8 cellular contexts compared by ENCODE assay signal in the genomic region with DNA sequence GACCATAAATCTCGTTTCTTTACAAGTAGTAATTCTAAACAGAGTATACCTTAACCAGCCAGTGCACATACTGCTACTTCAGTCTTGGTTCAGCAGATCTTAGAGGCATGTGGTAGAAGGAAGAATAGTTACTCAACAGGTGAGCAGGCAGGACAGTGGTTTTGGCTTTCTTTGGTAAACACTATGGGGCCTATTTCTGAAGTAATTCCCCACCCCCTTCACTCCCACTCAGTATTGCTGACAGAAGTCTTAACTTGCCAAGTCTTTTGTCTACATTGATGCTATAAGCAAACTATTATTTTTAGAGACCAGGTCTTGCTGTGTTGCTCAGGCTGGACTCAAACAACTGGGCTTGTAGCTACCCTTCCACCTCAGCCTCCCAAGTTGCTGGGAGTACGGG.
DNase-seq lines count a peak whose midpoint lies in the region; ATAC-seq and TF ChIP-seq lines count a peak whose summit lies in the region.

No MANE protein-coding gene starts in this region.

- peak; percentile 43 for DNase-seq in stimulated activated CD4-positive, alpha-beta T cell treated with anti-CD3 and anti-CD28 coated beads, Interleukin-15, amount 100 ng/mL, for 24 hours
- DNase-seq in stimulated activated CD4-positive, alpha-beta T cell treated with anti-CD3 and anti-CD28 coated beads, Interleukin-2, amount 100 ng/mL, for 48 hours, result no peak
- DNase-seq in type B pancreatic cell (ENCODE audit: extremely low spot score, unreplicated experiment) (no peak), substantia nigra (lab: John Stamatoyannopoulos, UW) (no peak), KBM-7 (no peak)

- in situ Hi-C loops in KBM-7 (cut with MboI; ENCODE audit: low pct_unique_long_range_greater_than_20kb, low sequenced_read_pairs), result no loop called here

- no peaks in the 10 kb centered on the region for H3K36me3 Mint-ChIP-seq in activated T-helper 17 cell treated with anti-CD3 and anti-CD28 coated beads, Interleukin-2, amount 50 U/mL, for 72 hours (ENCODE audit: low read depth)
- no peaks in the 10 kb centered on the region for H3K36me3 Mint-ChIP-seq in type B pancreatic cell

- peak overlapping the region; percentile 64 for H3K4me3 Mint-ChIP-seq in activated T-helper 17 cell treated with anti-CD3 and anti-CD28 coated beads, Interleukin-2, amount 50 U/mL, for 72 hours
- H3K4me3 Mint-ChIP-seq in type B pancreatic cell, result no peak overlapping the region

- peak; percentile 82 for ATAC-seq in HG03095 (IDR thresholded peaks at IDR 0.05; ENCODE audit: unreplicated experiment)
- peak; percentile 84 for ATAC-seq in activated T-helper 17 cell treated with anti-CD3 and anti-CD28 coated beads, Interleukin-2, amount 50 U/mL, for 72 hours (replicated peaks)
- ATAC-seq in HG03139 (IDR thresholded peaks at IDR 0.05; ENCODE audit: unreplicated experiment), result no peak

- peak overlapping the region; percentile 45 for H3K27ac Mint-ChIP-seq in activated T-helper 17 cell treated with anti-CD3 and anti-CD28 coated beads, Interleukin-2, amount 50 U/mL, for 72 hours
- H3K27ac Mint-ChIP-seq in type B pancreatic cell, result peak overlapping the region; percentile 52

- H3K27me3 Mint-ChIP-seq in activated T-helper 17 cell treated with anti-CD3 and anti-CD28 coated beads, Interleukin-2, amount 50 U/mL, for 72 hours, result no peaks in the 10 kb centered on the region
- H3K27me3 Mint-ChIP-seq in type B pancreatic cell, result no peaks in the 10 kb centered on the region

- no peaks in the 10 kb centered on the region for H3K9me3 Mint-ChIP-seq in activated T-helper 17 cell treated with anti-CD3 and anti-CD28 coated beads, Interleukin-2, amount 50 U/mL, for 72 hours
- H3K9me3 Mint-ChIP-seq in type B pancreatic cell, result no peaks in the 10 kb centered on the region

- no peak for TF ChIP-seq CTCF in type B pancreatic cell (conservative IDR thresholded peaks at IDR 0.05)

- peaks cover 45% of the 10 kb centered on the region for H3K4me1 Mint-ChIP-seq in activated T-helper 17 cell treated with anti-CD3 and anti-CD28 coated beads, Interleukin-2, amount 50 U/mL, for 72 hours
- peaks cover 44% of the 10 kb centered on the region for H3K4me1 Mint-ChIP-seq in type B pancreatic cell (ENCODE audit: unreplicated experiment)

- no peak overlapping the region for H3K27ac ChIP-seq in substantia nigra (ENCODE audit: low read depth, low read length, poor library complexity, severe bottlenecking)
